17 cellular contexts compared by ENCODE assay signal in the genomic region with DNA sequence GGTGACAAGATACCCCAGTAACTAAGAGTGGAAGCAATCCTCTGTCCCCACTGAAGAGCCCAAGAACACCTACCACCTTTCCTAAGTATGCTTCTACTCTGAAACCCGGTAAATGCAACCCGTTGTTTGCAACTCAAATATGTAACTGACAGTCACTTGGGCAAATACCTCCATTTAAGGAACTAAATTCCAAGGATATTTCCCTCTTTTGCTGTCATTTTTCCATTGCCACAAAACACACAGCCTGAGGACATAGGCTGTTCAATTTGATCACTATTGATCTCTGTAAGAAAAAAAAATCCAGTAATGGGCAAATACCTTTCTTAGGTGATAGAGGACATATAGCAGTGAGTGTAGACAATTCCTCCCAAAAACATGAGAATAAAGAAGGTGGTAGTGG. TPM values are rescaled to one million over a fixed set of nuclear protein-coding genes. Genes with fewer than 3 reads are reported as not detected.
DNase-seq lines count a peak whose midpoint lies in the region; ATAC-seq, FAIRE-seq and TF ChIP-seq lines count a peak whose summit lies in the region.
"Had no signal": no experiment of that assay in that cellular context is flagged by ENCODE, and none has a peak within 500 bp of the region (broad histone marks: within the 10 kb centered on the region; RNA-seq: fewer than 3 reads in every experiment).

No MANE protein-coding gene starts in this region.

- no peaks in the 10 kb centered on the region for H3K9me1 ChIP-seq in endothelial cell of umbilical vein (replicated peaks; ENCODE audit: control insufficient read depth, extremely low read depth, insufficient read depth, low read length)

- CTCF ChIA-PET in Calu3 (lab: Charles Lee), result interaction anchor here (0.6 to 2.0 kb wide), 3 partner anchors 478 to 563 kb away, joined by 5 to 11 read pairs (median 6); no protein-coding TSS in a partner anchor
- CTCF ChIA-PET in PC-3 (lab: Charles Lee), result interaction anchor here (1.6 kb wide), 1 partner anchor 478 kb away, joined by 8 read pairs; no protein-coding TSS in a partner anchor
- CTCF ChIA-PET in endothelial cell of umbilical vein (lab: Charles Lee), result interaction anchor here (1.0 to 2.4 kb wide), 23 partner anchors 10 to 554 kb away, joined by 3 to 48 read pairs (median 5); partner anchors contain the start of gene BBS10
- CTCF ChIA-PET in naive thymus-derived CD4-positive, alpha-beta T cell (lab: Charles Lee), result interaction anchor here (1.3 to 1.6 kb wide), 3 partner anchors 11 to 703 kb away, joined by 3 to 9 read pairs (median 4); no protein-coding TSS in a partner anchor

- H3K27ac Mint-ChIP-seq in Calu3 (ENCODE audit: unreplicated experiment), result peak overlapping the region; percentile 57
- H3K27ac Mint-ChIP-seq in naive thymus-derived CD4-positive, alpha-beta T cell, result peak overlapping the region in 2 of 9 donors; percentile 8 to 44

- no peak overlapping the region for H3K4me3 Mint-ChIP-seq in Calu3 (ENCODE audit: low read depth, unreplicated experiment)
- H3K4me3 Mint-ChIP-seq in naive thymus-derived CD4-positive, alpha-beta T cell, result no peak overlapping the region

- H3K4me1 Mint-ChIP-seq in Calu3 (ENCODE audit: low read depth, unreplicated experiment), result peaks cover 50% of the 10 kb centered on the region
- peaks cover 2 to 25% (median 7%) of the 10 kb centered on the region in 7 donors for H3K4me1 Mint-ChIP-seq in naive thymus-derived CD4-positive, alpha-beta T cell

- no peaks in the 10 kb centered on the region for H3F3A ChIP-seq in PC-3 (ENCODE audit: low read length, unreplicated experiment)

- TF ChIP-seq POLR2A in endothelial cell of umbilical vein (IDR thresholded peaks at IDR 0.05; ENCODE audit: low read depth, low read length), result no peak

- H3K36me3 ChIP-seq in PC-3 (ENCODE audit: low read depth, low read length) (no peaks in the 10 kb centered on the region), endothelial cell of umbilical vein (ENCODE audit: control insufficient read depth in 2 of 2, extremely low read depth in 1 of 2, insufficient read depth in 2 of 2, low read length in 2 of 2) (no peaks in the 10 kb centered on the region)
- H3K36me3 ChIP-seq in naive thymus-derived CD4-positive, alpha-beta T cell (ENCODE audit: control insufficient read depth in 2 of 3, insufficient read depth in 3 of 3, low read length in 3 of 3), result no peaks in the 10 kb centered on the region

- H3K9me3 ChIP-seq in PC-3 (ENCODE audit: low read length), result no peaks in the 10 kb centered on the region
- H3K9me3 ChIP-seq in endothelial cell of umbilical vein (replicated peaks; ENCODE audit: control insufficient read depth, insufficient read depth, low read length), result no peaks in the 10 kb centered on the region
- no peaks in the 10 kb centered on the region for H3K9me3 ChIP-seq in naive thymus-derived CD4-positive, alpha-beta T cell (ENCODE audit: control insufficient read depth in 2 of 3, low read length in 3 of 3)
- H3K9me3 ChIP-seq: MG63 had no signal

- H3K9ac ChIP-seq in PC-3 (ENCODE audit: low read length) (no peak overlapping the region), endothelial cell of umbilical vein (replicated peaks; ENCODE audit: extremely low read depth, insufficient read depth, low read length) (peak overlapping the region; percentile 71)

- H3K27me3 Mint-ChIP-seq in Calu3 (ENCODE audit: unreplicated experiment), result no peaks in the 10 kb centered on the region
- no peaks in the 10 kb centered on the region for H3K27me3 Mint-ChIP-seq in naive thymus-derived CD4-positive, alpha-beta T cell

- H3K36me3 Mint-ChIP-seq in Calu3 (ENCODE audit: insufficient read depth, unreplicated experiment), result peaks cover 32% of the 10 kb centered on the region
- H3K36me3 Mint-ChIP-seq in naive thymus-derived CD4-positive, alpha-beta T cell, result peaks cover 0 to 4% (median 0%) of the 10 kb centered on the region in 5 donors

- H4K20me1 ChIP-seq in PC-3 (ENCODE audit: low read length) (no peaks in the 10 kb centered on the region), endothelial cell of umbilical vein (replicated peaks; ENCODE audit: control insufficient read depth, extremely low read depth, insufficient read depth, low read length) (no peaks in the 10 kb centered on the region)

- POLR2A ChIA-PET in PC-3 (lab: Charles Lee; ENCODE audit: unreplicated experiment) (interaction anchor here (0.7 kb wide), 1 partner anchor 175 kb away, joined by 3 read pairs; no protein-coding TSS in a partner anchor), endothelial cell of umbilical vein (lab: Charles Lee) (no interaction called here)
- POLR2A ChIA-PET in naive thymus-derived CD4-positive, alpha-beta T cell (lab: Charles Lee), result no interaction called here

- H3K27ac ChIP-seq in 22Rv1, result peak overlapping the region; percentile 34
- no peak overlapping the region for H3K27ac ChIP-seq in PC-3 (ENCODE audit: low read length)
- H3K27ac ChIP-seq in endothelial cell of umbilical vein (ENCODE audit: insufficient read depth, low read depth, low read length), result peak overlapping the region; percentile 88
- no peak overlapping the region for H3K27ac ChIP-seq in naive thymus-derived CD4-positive, alpha-beta T cell (ENCODE audit: low read depth, low read length)

- intact Hi-C loops in Calu3 (cut with micrococcal nuclease; ENCODE audit: unreplicated experiment) (loop anchor here (5.0 kb wide), 1 partner anchor 419 kb away; no protein-coding TSS in a partner anchor), PC-3 (cut with micrococcal nuclease) (loop anchor here (5.0 to 10.0 kb wide), 5 partner anchors 44 to 547 kb away; partner anchors contain the start of gene NAP1L1), endothelial cell of umbilical vein (cut with micrococcal nuclease) (loop anchor here (10.0 kb wide), 1 partner anchor 253 kb away; no protein-coding TSS in a partner anchor)
- intact Hi-C loops in naive thymus-derived CD4-positive, alpha-beta T cell (cut with micrococcal nuclease), result loop anchor here in 1 of 2 donors (5.0 to 10.0 kb wide), 2 partner anchors 419 to 1353 kb away; no protein-coding TSS in a partner anchor

- H3K27me3 ChIP-seq in PC-3 (ENCODE audit: low read length) (no peaks in the 10 kb centered on the region), endothelial cell of umbilical vein (ENCODE audit: control insufficient read depth in 2 of 2, insufficient read depth in 2 of 2, low read length in 2 of 2) (no peaks in the 10 kb centered on the region)
- no peaks in the 10 kb centered on the region for H3K27me3 ChIP-seq in naive thymus-derived CD4-positive, alpha-beta T cell (ENCODE audit: control insufficient read depth in 2 of 2, insufficient read depth in 2 of 2, low read length in 2 of 2)
- H3K27me3 ChIP-seq: MG63 had no signal

- dilution Hi-C loops in endothelial cell of umbilical vein (cut with MboI; ENCODE audit: extremely low pct_ligation_motif_present, low sequenced_read_pairs), result loop anchor here (25.0 kb wide), 1 partner anchor 526 kb away; the partner anchor contains the start of gene KRR1

- DNase-seq in Calu3 (no peak), PC-3 (peak; percentile 53), endothelial cell of umbilical vein (ENCODE audit: low read depth, low spot score) (no peak), SKM-1 treated with dmso at 0.1 percent for 144 hours (lab: John Stamatoyannopoulos, UW; ENCODE audit: unreplicated experiment) (no peak), Ammon's horn (ENCODE audit: low spot score) (no peak)
- DNase-seq in stimulated activated CD4-positive, alpha-beta T cell treated with anti-CD3 and anti-CD28 coated beads, Interleukin-4, amount 100 ng/mL, for 24 hours, result no peak
- no peak for DNase-seq in naive thymus-derived CD4-positive, alpha-beta T cell
- DNase-seq: EL, KG1, MG63, NCI-H1092 treated with DMSO at 0.1 percent for 48 hours, NCI-H1694, NCI-H2107, NCI-H345, SHP77, SW 1271 had no signal

- ATAC-seq in PC-3, result no peak
- no peak for ATAC-seq in naive thymus-derived CD4-positive, alpha-beta T cell

- H3K4me2 ChIP-seq in PC-3 (ENCODE audit: low read length) (peak overlapping the region; percentile 49), endothelial cell of umbilical vein (ENCODE audit: insufficient read depth, low read length) (peak overlapping the region; percentile 86)

- BruUV-seq in Calu3 (replicated peaks; lab: Mats Ljungman, UMichigan) (no TSS peak), PC-3 (replicated peaks; lab: Mats Ljungman, UMichigan) (no TSS peak), endothelial cell of umbilical vein (replicated peaks; lab: Mats Ljungman, UMichigan) (no TSS peak)

- H3K4me1 ChIP-seq in PC-3 (ENCODE audit: insufficient read depth, low read length) (peaks cover 40% of the 10 kb centered on the region), endothelial cell of umbilical vein (ENCODE audit: control insufficient read depth, extremely low read depth, insufficient read depth, low read length) (peaks cover 23% of the 10 kb centered on the region)
- no peaks in the 10 kb centered on the region for H3K4me1 ChIP-seq in naive thymus-derived CD4-positive, alpha-beta T cell (ENCODE audit: control insufficient read depth in 2 of 2, insufficient read depth in 2 of 2, low read length in 2 of 2)

- no peak for TF ChIP-seq CTCF in 22Rv1 (IDR thresholded peaks at IDR 0.05)
- TF ChIP-seq CTCF in Calu3 (IDR thresholded peaks at IDR 0.05; ENCODE audit: unreplicated experiment), result no peak
- no peak for TF ChIP-seq CTCF in PC-3 (conservative IDR thresholded peaks at IDR 0.05; ENCODE audit: low read depth, low read length)
- TF ChIP-seq CTCF in endothelial cell of umbilical vein (IDR thresholded peaks at IDR 0.05; ENCODE audit: extremely low read depth in 1 of 2, insufficient read depth in 1 of 2, low read depth in 1 of 2, low read length in 2 of 2), result no peak

- H2AFZ ChIP-seq in PC-3 (ENCODE audit: low read length), result no peak overlapping the region
- H2AFZ ChIP-seq in endothelial cell of umbilical vein (ENCODE audit: low read depth, low read length), result no peak overlapping the region

- FAIRE-seq in endothelial cell of umbilical vein (lab: Jason Lieb, UNC), result no peak

- H3K9me3 Mint-ChIP-seq in Calu3 (ENCODE audit: low read depth, unreplicated experiment), result no peaks in the 10 kb centered on the region
- H3K9me3 Mint-ChIP-seq in naive thymus-derived CD4-positive, alpha-beta T cell, result no peaks in the 10 kb centered on the region

- peak overlapping the region; percentile 1; the same call in 1 of the 2 replicates for H3K4me3 ChIP-seq in PC-3 (ENCODE audit: low read length)
- H3K4me3 ChIP-seq in endothelial cell of umbilical vein (replicated peaks in 1 of 3; ENCODE audit: insufficient read depth in 1 of 3, low read depth in 1 of 3, low read length in 3 of 3), result peak overlapping the region in 1 of 3 experiments; percentile 45
- no peak overlapping the region for H3K4me3 ChIP-seq in naive thymus-derived CD4-positive, alpha-beta T cell (ENCODE audit: low read length)
- H3K4me3 ChIP-seq: MG63 had no signal

- no peaks in the 10 kb centered on the region for H3K9me2 ChIP-seq in PC-3 (replicated peaks; ENCODE audit: low read length)

- peaks cover 34% of the 10 kb centered on the region for H3K79me2 ChIP-seq in PC-3 (ENCODE audit: low read length)
- no peaks in the 10 kb centered on the region for H3K79me2 ChIP-seq in endothelial cell of umbilical vein (ENCODE audit: control insufficient read depth, insufficient read depth, low read length)

RNA-seq across cellular contexts. Expression of gene PHLDA1, which starts 6.6 kb away (rescaled TPM):
- 143 and 151 TPM in 2 replicates for total RNA-seq in Calu3 (2022)
- total RNA-seq in PC-3 (2014; rRNA removed), result 181 and 218 TPM in 2 replicates
- total RNA-seq in endothelial cell of umbilical vein, result 26.8 and 30.8 TPM in 2 replicates
- polyA plus RNA-seq in endothelial cell of umbilical vein, result 13.8 and 14.1 TPM in 2 replicates
- 9.5 and 10.7 TPM in 2 replicates for polyA plus RNA-seq in endothelial cell of umbilical vein (2011; cell fraction: cytosol; rRNA removed)
- 12.0 and 13.5 TPM in 2 replicates for polyA plus RNA-seq in endothelial cell of umbilical vein (2011; cell fraction: nucleus; rRNA removed)
- 15.9 and 23.2 TPM in 2 replicates for polyA plus RNA-seq in endothelial cell of umbilical vein (2012)
- polyA minus RNA-seq in endothelial cell of umbilical vein, result 12.6 and 18.0 TPM in 2 replicates
- 6.0 TPM for polyA minus RNA-seq in endothelial cell of umbilical vein (2011; cell fraction: cytosol; rRNA and poly(A)+ RNA removed)
- 23.9 and 38.3 TPM in 2 replicates for polyA minus RNA-seq in endothelial cell of umbilical vein (2011; cell fraction: nucleus; rRNA and poly(A)+ RNA removed)
- total RNA-seq in naive thymus-derived CD4-positive, alpha-beta T cell, result 10 to 100 TPM in 2 of 5 experiments, 1 to 10 TPM in 3; 1.1 to 25.1 (median 4.6) TPM
- polyA plus RNA-seq in naive thymus-derived CD4-positive, alpha-beta T cell, result under 1 TPM; 0.20 to 0.29 TPM

RNA-seq across cellular contexts. Expression of gene NAP1L1, which starts 46.3 kb away (rescaled TPM):
- total RNA-seq in Calu3 (2022), result 394 and 467 TPM in 2 replicates
- 200 and 247 TPM in 2 replicates for total RNA-seq in PC-3 (2014; rRNA removed)
- total RNA-seq in endothelial cell of umbilical vein, result 649 and 665 TPM in 2 replicates
- polyA plus RNA-seq in endothelial cell of umbilical vein, result 78.8 and 127 TPM in 2 replicates
- polyA plus RNA-seq in endothelial cell of umbilical vein (2011; cell fraction: cytosol; rRNA removed), result 340 and 349 TPM in 2 replicates
- polyA plus RNA-seq in endothelial cell of umbilical vein (2011; cell fraction: nucleus; rRNA removed), result 222 and 301 TPM in 2 replicates
- 819 and 954 TPM in 2 replicates for polyA plus RNA-seq in endothelial cell of umbilical vein (2012)
- polyA minus RNA-seq in endothelial cell of umbilical vein, result 109 and 130 TPM in 2 replicates
- 305 TPM for polyA minus RNA-seq in endothelial cell of umbilical vein (2011; cell fraction: cytosol; rRNA and poly(A)+ RNA removed)
- polyA minus RNA-seq in endothelial cell of umbilical vein (2011; cell fraction: nucleus; rRNA and poly(A)+ RNA removed), result 196 and 279 TPM in 2 replicates
- total RNA-seq in naive thymus-derived CD4-positive, alpha-beta T cell, result 100 to 1,000 TPM; 510 to 862 (median 625) TPM
- polyA plus RNA-seq in naive thymus-derived CD4-positive, alpha-beta T cell, result 100 to 1,000 TPM; 172 to 199 TPM

Comparison
In these comparisons a context has a peak if more than half of its experiments do, and no peak if none do; other contexts are left out.
1. H3K27ac ChIP-seq: peak in 22Rv1 (single experiment) and endothelial cell of umbilical vein (single experiment); none in PC-3 (single experiment) and naive thymus-derived CD4-positive, alpha-beta T cell (single experiment).